ENCODE assay signal across 16 cellular contexts in genomic region chr13:100854091-100854490, GRCh38.
DNase-seq lines count a peak whose midpoint lies in the region; FAIRE-seq and TF ChIP-seq lines count a peak whose summit lies in the region.
"Had no signal": no experiment of that assay in that cellular context is flagged by ENCODE, and none has a peak within 500 bp of the region (broad histone marks: within the 10 kb centered on the region; RNA-seq: fewer than 3 reads in every experiment).

No MANE protein-coding gene starts in this region.

- H3K36me3 Mint-ChIP-seq in endodermal cell (ENCODE audit: low read depth): no peaks in the 10 kb centered on the region

- no peak overlapping the region for H3K4me3 Mint-ChIP-seq in endodermal cell

- TF ChIP-seq POLR2A in erythroblast (IDR thresholded peaks at IDR 0.05; ENCODE audit: low read length): no peak

- H3K9me3 Mint-ChIP-seq in endodermal cell: peaks cover 4% of the 10 kb centered on the region

- peaks cover 2% of the 10 kb centered on the region for H3K4me1 ChIP-seq in endodermal cell (ENCODE audit: control insufficient read depth, insufficient read depth, low read length)
- H3K4me1 ChIP-seq: Peyer's patch had no signal

- no peaks in the 10 kb centered on the region for H3K4me1 Mint-ChIP-seq in endodermal cell

- no peak overlapping the region for H3K9ac ChIP-seq in endodermal cell (ENCODE audit: extremely low read depth, low read length, poor library complexity, severe bottlenecking)
- H3K9ac ChIP-seq: SK-N-SH had no signal

- DNase-seq in Ammon's horn (ENCODE audit: low spot score) (peak; percentile 27), M059J (ENCODE audit: low read depth) (peak; percentile 11), endodermal cell (peak; percentile 76), myocyte (ENCODE audit: low read depth) (peak; percentile 15), HTR-8/SVneo (ENCODE audit: insufficient read length, low spot score) (no peak), T-helper 1 cell (no peak), erythroblast (lab: John Stamatoyannopoulos, UW) (no peak)
- DNase-seq: C1 segment of cervical spinal cord, NCI-H146, NCI-H2081, NCI-H524, Peyer's patch, SHP77, SK-N-SH had no signal

- FAIRE-seq in HTR-8/SVneo (lab: Jason Lieb, UNC): no peak
- FAIRE-seq: A204.1, K562 had no signal

- 46 to 69% methylated on average over 5 to 6 of the region's 6 CpGs for WGBS in endodermal cell (ENCODE audit: insufficient coverage in 1 of 2, insufficient read length in 1 of 2), 2 experiments

- H3K36me3 ChIP-seq in endodermal cell (ENCODE audit: control insufficient read depth, insufficient read depth, low read length): no peaks in the 10 kb centered on the region
- H3K36me3 ChIP-seq: Peyer's patch had no signal

- H3K27ac Mint-ChIP-seq in endodermal cell: no peak overlapping the region

- H3K27me3 ChIP-seq in endodermal cell (ENCODE audit: control insufficient read depth, insufficient read depth, low read length, poor library complexity, severe bottlenecking): no peaks in the 10 kb centered on the region
- H3K27me3 ChIP-seq: Peyer's patch had no signal

- TF ChIP-seq CTCF in endodermal cell (conservative IDR thresholded peaks at IDR 0.05): no peak

- H3K9me3 ChIP-seq in endodermal cell (ENCODE audit: control insufficient read depth, low read length): peaks cover 11% of the 10 kb centered on the region
- H3K9me3 ChIP-seq: Peyer's patch, SK-N-SH had no signal

- no peak overlapping the region for H3K27ac ChIP-seq in endodermal cell (ENCODE audit: low read depth, low read length)
- H3K27ac ChIP-seq: Peyer's patch had no signal

- no peaks in the 10 kb centered on the region for H3K27me3 Mint-ChIP-seq in endodermal cell (ENCODE audit: insufficient read depth)

- H3K4me3 ChIP-seq in endodermal cell (ENCODE audit: low read length): no peak overlapping the region
- H3K4me3 ChIP-seq: K562, Peyer's patch had no signal

Comparison
In these comparisons a context has a peak if more than half of its experiments do, and no peak if none do; other contexts are left out.
1. DNase-seq: peak in Ammon's horn (single experiment), M059J (single experiment), endodermal cell (single experiment) and myocyte (single experiment); none in HTR-8/SVneo (single experiment), T-helper 1 cell (0 of 5) and erythroblast (0 of 2).